In the genomic region with DNA sequence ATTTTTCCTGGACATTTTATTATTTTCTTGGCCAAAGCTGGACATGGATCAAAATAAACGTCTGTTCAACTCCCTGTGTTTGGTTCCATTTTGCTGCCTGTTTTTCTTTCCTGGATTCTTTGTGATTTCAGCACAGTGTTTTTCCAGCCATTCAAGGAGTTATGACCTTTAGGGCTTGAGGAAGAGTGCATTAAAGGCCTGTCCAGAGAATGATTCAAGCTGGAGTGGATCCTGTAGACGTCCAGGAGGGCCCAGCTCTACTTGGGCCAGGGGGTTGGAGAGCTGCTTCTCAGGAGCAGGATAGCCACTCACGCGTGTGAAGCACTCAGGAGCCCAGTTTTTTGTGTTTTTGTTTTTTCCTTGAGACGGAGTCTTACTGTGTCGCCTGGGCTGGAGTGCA, we compare ENCODE assay signal across 25 cellular contexts. TPM values are rescaled to one million over a fixed set of nuclear protein-coding genes. Genes with fewer than 3 reads are reported as not detected.
DNase-seq lines count a peak whose midpoint lies in the region; ATAC-seq and TF ChIP-seq lines count a peak whose summit lies in the region.
"Had no signal": no experiment of that assay in that cellular context is flagged by ENCODE, and none has a peak within 500 bp of the region (broad histone marks: within the 10 kb centered on the region; RNA-seq: fewer than 3 reads in every experiment).

No MANE protein-coding gene starts in this region.

- H3K27me3 ChIP-seq in neutrophil = no peaks in the 10 kb centered on the region
- H3K27me3 ChIP-seq in uterus = no peaks in the 10 kb centered on the region
- H3K27me3 ChIP-seq: BE2C, ovary had no signal

- CTCF ChIA-PET in activated naive CD4-positive, alpha-beta T cell treated with anti-CD3 and anti-CD28 coated beads, Interleukin-2, amount 10 ng/mL, durations not matched to agents 7 days and 5 days (lab: Charles Lee) = interaction anchor here (1.8 kb wide), 1 partner anchor 28 kb away, joined by 4 read pairs; no protein-coding TSS in a partner anchor

- peak overlapping the region; percentile 49 for H3K27ac ChIP-seq in neutrophil
- peak overlapping the region; percentile 69 to 76 for H3K27ac ChIP-seq in uterus
- H3K27ac ChIP-seq: HL-60 had no signal

- no peaks in the 10 kb centered on the region for H3K9me3 ChIP-seq in neutrophil
- H3K9me3 ChIP-seq in uterus = no peaks in the 10 kb centered on the region
- H3K9me3 ChIP-seq: BE2C, ovary had no signal

- TF ChIP-seq CTCF in neutrophil (IDR thresholded peaks at IDR 0.05) = no peak
- no peak for TF ChIP-seq CTCF in uterus (IDR thresholded peaks at IDR 0.05)

- no peak for TF ChIP-seq POLR2A in uterus (IDR thresholded peaks at IDR 0.05)

- peaks cover 5% of the 10 kb centered on the region for H3K36me3 Mint-ChIP-seq in activated naive CD4-positive, alpha-beta T cell treated with anti-CD3 and anti-CD28 coated beads, Interleukin-2, amount 50 U/mL, for 24 hours
- H3K36me3 Mint-ChIP-seq in activated naive CD4-positive, alpha-beta T cell treated with anti-CD3 and anti-CD28 coated beads, Interleukin-2, amount 10 ng/mL, durations not matched to agents 7 days and 5 days = peaks cover 17% of the 10 kb centered on the region

- H3K27ac Mint-ChIP-seq in activated naive CD4-positive, alpha-beta T cell treated with anti-CD3 and anti-CD28 coated beads, Interleukin-2, amount 50 U/mL, for 24 hours = peak overlapping the region; percentile 72
- no peak overlapping the region for H3K27ac Mint-ChIP-seq in activated naive CD4-positive, alpha-beta T cell treated with anti-CD3 and anti-CD28 coated beads, Interleukin-2, amount 10 ng/mL, durations not matched to agents 7 days and 5 days
- H3K27ac Mint-ChIP-seq: activated CD8-positive, alpha-beta T cell treated with anti-CD3 and anti-CD28 coated beads for 36 hours; activated naive CD4-positive, alpha-beta T cell treated with anti-CD3 and anti-CD28 coated beads, Interleukin-2, amount 50 U/mL, for 72 hours; dendritic cell treated with granulocyte-macrophage colony-stimulating factor and Interleukin-4, amounts not matched to agents 40 ng/mL and 50 ng/mL, for 4 days had no signal

- no peaks in the 10 kb centered on the region for H3K27me3 Mint-ChIP-seq in activated naive CD4-positive, alpha-beta T cell treated with anti-CD3 and anti-CD28 coated beads, Interleukin-2, amount 50 U/mL, for 24 hours
- H3K27me3 Mint-ChIP-seq in activated naive CD4-positive, alpha-beta T cell treated with anti-CD3 and anti-CD28 coated beads, Interleukin-2, amount 10 ng/mL, durations not matched to agents 7 days and 5 days = peaks cover 10% of the 10 kb centered on the region
- H3K27me3 Mint-ChIP-seq: activated CD8-positive, alpha-beta T cell treated with anti-CD3 and anti-CD28 coated beads for 36 hours; dendritic cell treated with granulocyte-macrophage colony-stimulating factor and Interleukin-4, amounts not matched to agents 40 ng/mL and 50 ng/mL, for 4 days had no signal

- no peak for ATAC-seq in HG03565 (IDR thresholded peaks at IDR 0.05; ENCODE audit: unreplicated experiment)
- ATAC-seq: activated CD8-positive, alpha-beta T cell treated with anti-CD3 and anti-CD28 coated beads for 36 hours; activated naive CD4-positive, alpha-beta T cell treated with anti-CD3 and anti-CD28 coated beads, Interleukin-2, amount 50 U/mL, for 72 hours; activated T-cell treated with anti-CD3 and anti-CD28 coated beads, Interleukin-2, amount 50 U/mL, for 4 hours had no signal

- H3K9me3 Mint-ChIP-seq in activated naive CD4-positive, alpha-beta T cell treated with anti-CD3 and anti-CD28 coated beads, Interleukin-2, amount 50 U/mL, for 24 hours = no peaks in the 10 kb centered on the region
- H3K9me3 Mint-ChIP-seq in activated naive CD4-positive, alpha-beta T cell treated with anti-CD3 and anti-CD28 coated beads, Interleukin-2, amount 10 ng/mL, durations not matched to agents 7 days and 5 days = peaks cover 11% of the 10 kb centered on the region
- H3K9me3 Mint-ChIP-seq: activated T-cell treated with anti-CD3 and anti-CD28 coated beads, Interleukin-2, amount 50 U/mL, for 4 hours had no signal

- intact Hi-C loops in uterus (cut with DNase I; ENCODE audit: low total_unique reads) = no loop called here

- H3K4me1 Mint-ChIP-seq in activated naive CD4-positive, alpha-beta T cell treated with anti-CD3 and anti-CD28 coated beads, Interleukin-2, amount 50 U/mL, for 24 hours = peaks cover 46% of the 10 kb centered on the region
- H3K4me1 Mint-ChIP-seq in activated naive CD4-positive, alpha-beta T cell treated with anti-CD3 and anti-CD28 coated beads, Interleukin-2, amount 10 ng/mL, durations not matched to agents 7 days and 5 days = peaks cover 24% of the 10 kb centered on the region

- H3K4me3 ChIP-seq in neutrophil (ENCODE audit: low read depth in 1 of 2, low read length in 1 of 2) = no peak overlapping the region
- H3K4me3 ChIP-seq in uterus = no peak overlapping the region
- H3K4me3 ChIP-seq: ovary, skin epidermis had no signal

- H3K4me1 ChIP-seq in neutrophil (ENCODE audit: control insufficient read depth in 1 of 2, insufficient read depth in 1 of 2, low read depth in 1 of 2, low read length in 1 of 2) (peaks cover 81 to 84% of the 10 kb centered on the region in 2 experiments), uterus (no peaks in the 10 kb centered on the region)

- no peak overlapping the region for H3K4me3 Mint-ChIP-seq in activated naive CD4-positive, alpha-beta T cell treated with anti-CD3 and anti-CD28 coated beads, Interleukin-2, amount 50 U/mL, for 24 hours
- no peak overlapping the region for H3K4me3 Mint-ChIP-seq in activated naive CD4-positive, alpha-beta T cell treated with anti-CD3 and anti-CD28 coated beads, Interleukin-2, amount 10 ng/mL, durations not matched to agents 7 days and 5 days
- H3K4me3 Mint-ChIP-seq: activated CD8-positive, alpha-beta T cell treated with anti-CD3 and anti-CD28 coated beads for 36 hours; activated T-cell treated with anti-CD3 and anti-CD28 coated beads, Interleukin-2, amount 50 U/mL, for 4 hours; dendritic cell treated with granulocyte-macrophage colony-stimulating factor and Interleukin-4, amounts not matched to agents 40 ng/mL and 50 ng/mL, for 4 days had no signal

- no peaks in the 10 kb centered on the region for H3K36me3 ChIP-seq in neutrophil
- H3K36me3 ChIP-seq in uterus = no peaks in the 10 kb centered on the region
- H3K36me3 ChIP-seq: BE2C, ovary had no signal

- DNase-seq in activated naive CD4-positive, alpha-beta T cell treated with anti-CD3 and anti-CD28 coated beads, Interleukin-2, amount 10 ng/mL, durations not matched to agents 7 days and 5 days = no peak
- DNase-seq in hepatic stellate cell (ENCODE audit: low spot score) (peak; percentile 31), uterus (no peak), hypothalamus (lab: John Stamatoyannopoulos, UW) (no peak), HuH-7 (ENCODE audit: low spot score) (no peak)
- DNase-seq: 8988T; activated CD8-positive, alpha-beta T cell treated with anti-CD3 and anti-CD28 coated beads for 36 hours; activated T-cell treated with anti-CD3 and anti-CD28 coated beads, Interleukin-2, amount 50 U/mL, for 4 hours; BE2C; erythroblast; H7; islet precursor cell; KBM-7; NCI-H510A treated with DMSO at 0.1 percent for 48 hours; SIG-M5; stimulated activated CD4-positive, alpha-beta T cell treated with anti-CD3 and anti-CD28 coated beads, Interleukin-4, amount 100 ng/mL, for 4 hours; T-helper 2 cell had no signal

RNA-seq across cellular contexts. Expression of a gene that starts 56.5 kb away (rescaled TPM):
- 10 to 100 TPM in 2 of 4 donors, 1 to 10 TPM in 1, under 1 TPM in 1; 0.88 to 23.8 (median 10.4) TPM for total RNA-seq in uterus

RNA-seq across cellular contexts. Expression of a gene that starts 58.4 kb away (rescaled TPM):
- 100 to 1,000 TPM in 1 of 4 donors, 10 to 100 TPM in 3; 47.1 to 155 (median 64.6) TPM for total RNA-seq in uterus
